In genomic region chr12:93624595-93625294, GRCh38 we compare ENCODE assay signal across 8 cellular contexts. TPM values are rescaled to one million over a fixed set of nuclear protein-coding genes. Genes with fewer than 3 reads are reported as not detected.
DNase-seq lines count a peak whose midpoint lies in the region; ATAC-seq and TF ChIP-seq lines count a peak whose summit lies in the region.

No MANE protein-coding gene starts in this region.

- intact Hi-C loops in left ventricle myocardium superior (cut with micrococcal nuclease) = no loop called here
- intact Hi-C loops in Right ventricle myocardium inferior (cut with DNase I) = no loop called here

- peak; percentile 41 for DNase-seq in GM10248 (ENCODE audit: extremely low spot score)
- DNase-seq in LoVo (ENCODE audit: low spot score) = peak; percentile 94
- DNase-seq in foreskin melanocyte = peak; percentile 93
- DNase-seq in left ventricle myocardium superior = no peak
- no peak for DNase-seq in NCI-H146 (lab: John Stamatoyannopoulos, UW)
- no peak for DNase-seq in Right ventricle myocardium inferior (ENCODE audit: missing footprints)
- DNase-seq in Peyer's patch = no peak

- H3K9me3 ChIP-seq in Peyer's patch = no peaks in the 10 kb centered on the region

- no peak for TF ChIP-seq POLR2A in Peyer's patch (IDR thresholded peaks at IDR 0.05)

- peak overlapping the region in 1 of 4 donors; percentile 38 for H3K27ac ChIP-seq in Peyer's patch

- POLR2A ChIA-PET in GM10248 (lab: Yijun Ruan, JAX) = interaction anchor here (0.6 kb wide), 1 partner anchor 113 kb away, joined by 5 read pairs; no protein-coding TSS in a partner anchor

- no peaks in the 10 kb centered on the region for H3K36me3 ChIP-seq in Peyer's patch

- CTCF ChIA-PET in GM10248 (lab: Yijun Ruan, JAX) = interaction anchor here (1.1 kb wide), 1 partner anchor 21 kb away, joined by 3 read pairs; no protein-coding TSS in a partner anchor

- no peak overlapping the region for H3K4me3 ChIP-seq in Peyer's patch

- no peaks in the 10 kb centered on the region for H3K27me3 ChIP-seq in Peyer's patch

- TF ChIP-seq CTCF in GM10248 (IDR thresholded peaks at IDR 0.05; ENCODE audit: control extremely low read depth, extremely low read depth, low read depth, missing control alignments) = no peak
- no peak for TF ChIP-seq CTCF in Peyer's patch (IDR thresholded peaks at IDR 0.05)

- H3K4me1 ChIP-seq in Peyer's patch = no peaks in the 10 kb centered on the region

- ATAC-seq in GM21825 (IDR thresholded peaks at IDR 0.05; ENCODE audit: unreplicated experiment) (peak; percentile 75), left ventricle myocardium superior (no peak), Right ventricle myocardium inferior (no peak)

RNA-seq across cellular contexts. Expression of gene SOCS2, which starts 52.3 kb away (rescaled TPM):
- total RNA-seq in left ventricle myocardium superior = 9.0 TPM
- 7.2 TPM for total RNA-seq in Right ventricle myocardium inferior
- total RNA-seq in Peyer's patch = 100 to 1,000 TPM in 1 of 4 donors, 10 to 100 TPM in 3; 33.4 to 113 (median 35.1) TPM

RNA-seq across cellular contexts. Expression of gene CRADD, which starts 52.4 kb away (rescaled TPM):
- total RNA-seq in left ventricle myocardium superior (30.4 TPM), Right ventricle myocardium inferior (40.3 TPM), Peyer's patch (100 to 1,000 TPM in 1 of 4 donors, 10 to 100 TPM in 3; 66.3 to 128 (median 89.4) TPM)

Comparison
In these comparisons a context has a peak if more than half of its experiments do, and no peak if none do; other contexts are left out.
1. DNase-seq: peak in GM10248 (single experiment), LoVo (single experiment) and foreskin melanocyte (single experiment); none in left ventricle myocardium superior (single experiment), NCI-H146 (single experiment), Right ventricle myocardium inferior (single experiment) and Peyer's patch (0 of 3).